ENCODE assay signal across 1 cellular context in genomic region chr21:36065497-36066036, GRCh38.
TF ChIP-seq lines count a peak whose summit lies in the region.

No MANE protein-coding gene starts in this region.

TF ChIP-seq in H1, 55 proteins besides CTCF, POLR2A, EP300 and RAD21:
- TF ChIP-seq JUND (IDR thresholded peaks at IDR 0.05; ENCODE audit: low read length) (no peak), RFX5 (IDR thresholded peaks at IDR 0.05; ENCODE audit: borderline replicate concordance, low read depth, low read length) (no peak), RNF2 (IDR thresholded peaks at IDR 0.05; ENCODE audit: borderline replicate concordance, low read depth, low read length, missing control alignments, poor library complexity, severe bottlenecking) (no peak), CBX5 (IDR thresholded peaks at IDR 0.05; ENCODE audit: low read depth, low read length) (no peak), TAF7 (optimal IDR thresholded peaks at IDR 0.05; ENCODE audit: borderline replicate concordance, low read depth, low read length) (no peak), SIN3A (conservative IDR thresholded peaks at IDR 0.05 in 1 of 2, IDR thresholded peaks at IDR 0.05 in 1 of 2; ENCODE audit: low read depth in 1 of 2, low read length in 2 of 2) (no peak), RXRA (IDR thresholded peaks at IDR 0.05; ENCODE audit: insufficient read depth, low read depth, low read length) (no peak), CHD1 (IDR thresholded peaks at IDR 0.05; ENCODE audit: low read depth, low read length) (no peak), SP4 (IDR thresholded peaks at IDR 0.05; ENCODE audit: low read length) (no peak), RBBP5 (IDR thresholded peaks at IDR 0.05; ENCODE audit: borderline replicate concordance, low read depth, low read length) (no peak), TEAD4 (IDR thresholded peaks at IDR 0.05; ENCODE audit: low read depth, low read length) (no peak), BACH1 (IDR thresholded peaks at IDR 0.05; ENCODE audit: low read length) (no peak), MAFK (IDR thresholded peaks at IDR 0.05; ENCODE audit: low read depth, low read length) (no peak), CHD2 (IDR thresholded peaks at IDR 0.05; ENCODE audit: low read length) (no peak), TAF1 (IDR thresholded peaks at IDR 0.05; ENCODE audit: low read depth, low read length) (no peak), FOSL1 (IDR thresholded peaks at IDR 0.05; ENCODE audit: insufficient read depth, low read depth, low read length) (no peak), ATF3 (IDR thresholded peaks at IDR 0.05; ENCODE audit: insufficient read depth, low read depth, low read length) (no peak), MAX (IDR thresholded peaks at IDR 0.05) (no peak), SUZ12 (IDR thresholded peaks at IDR 0.05; ENCODE audit: low read length) (no peak), SAP30 (IDR thresholded peaks at IDR 0.05; ENCODE audit: insufficient read depth, insufficient replicate concordance, low read length) (no peak)
